Comparison of ENCODE assay signal across 27 cellular contexts in the genomic region with DNA sequence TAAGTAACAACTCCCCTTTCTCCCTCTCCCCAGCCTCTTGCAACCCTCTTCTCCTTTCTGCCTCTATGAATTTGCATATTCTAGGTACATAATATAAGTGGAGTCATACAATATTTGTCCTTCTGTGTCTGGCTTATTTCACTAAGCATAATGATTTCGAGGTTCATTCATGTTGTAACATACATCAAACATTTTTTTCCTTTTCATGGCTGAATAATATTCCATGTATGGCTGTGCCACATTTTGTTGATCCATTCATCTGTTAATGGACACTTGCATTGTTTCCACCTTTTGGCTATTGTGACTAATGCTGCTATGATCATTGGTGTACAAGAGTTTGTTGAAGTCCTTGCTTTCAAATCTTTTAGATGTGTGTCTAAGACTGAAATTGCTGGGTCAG. TPM values are rescaled to one million over a fixed set of nuclear protein-coding genes. Genes with fewer than 3 reads are reported as not detected.
"Had no signal": no experiment of that assay in that cellular context is flagged by ENCODE, and none has a peak within 500 bp of the region (broad histone marks: within the 10 kb centered on the region; RNA-seq: fewer than 3 reads in every experiment).

No MANE protein-coding gene starts in this region.

- H3K27me3 ChIP-seq: stomach, testis, thyroid gland, transverse colon, upper lobe of left lung, upper lobe of right lung, uterus, vagina had no signal

- FAIRE-seq: urothelium cell line had no signal

- H3K4me1 ChIP-seq: stomach, suprapubic skin, testis, thyroid gland, tibial artery, transverse colon, upper lobe of left lung, upper lobe of right lung, uterus, vagina had no signal

- DNase-seq: stimulated activated CD4-positive, alpha-beta T cell treated with anti-CD3 and anti-CD28 coated beads, Interleukin-2, amount 100 ng/mL, for 48 hours; stimulated activated CD4-positive, alpha-beta T cell treated with anti-CD3 and anti-CD28 coated beads, Interleukin-4, amount 100 ng/mL, for 1 hour; stimulated activated CD4-positive, alpha-beta T cell treated with anti-CD3 and anti-CD28 coated beads, Interleukin-4, amount 100 ng/mL, for 24 hours; stimulated activated CD4-positive, alpha-beta T cell treated with anti-CD3 and anti-CD28 coated beads, Interleukin-4, amount 100 ng/mL, for 4 hours; stimulated activated CD8-positive, alpha-beta memory T cell treated with anti-CD3 and anti-CD28 coated beads, Interleukin-4, amount 100 ng/mL, for 48 hours; stimulated activated naive B cell treated with anti-CD40 and anti-IgM and Interleukin-4, amounts not matched to agents 10 μg/mL and 1 μg/mL and 100 μg/mL, for 72 hours; stimulated activated naive CD4-positive, alpha-beta T cell; stimulated activated naive CD4-positive, alpha-beta T cell treated with Interleukin-2 at 50 U/mL for 16 hours; stimulated activated naive CD8-positive, alpha-beta T cell treated with anti-CD3 and anti-CD28 coated beads, Interleukin-15, amount 100 ng/mL, for 72 hours; stimulated activated naive CD8-positive, alpha-beta T cell treated with anti-CD3 and anti-CD28 coated beads, Interleukin-15, Interleukin-2, amounts not matched to agents 100 U/mL and 50 U/mL, for 24 hours; stomach; substantia nigra; testis; thyroid gland; tibial artery; transverse colon; trophoblast cell; upper lobe of left lung; upper lobe of right lung; uterus had no signal

- H3K9me3 ChIP-seq: suprapubic skin, testis, thoracic aorta, thyroid gland, tibial artery, transverse colon, upper lobe of left lung, upper lobe of right lung, uterus, vagina had no signal

- ATAC-seq: stimulated activated effector memory CD8-positive, alpha-beta T cell treated with anti-CD3 and anti-CD28 coated beads, Interleukin-12 subunit alpha, Interleukin-12 subunit beta, amount 100 ng/mL, for 72 hours; stimulated activated memory B cell treated with anti-CD40 and anti-IgM and Interleukin-4, amounts not matched to agents 10 μg/mL and 1 μg/mL and 100 μg/mL, for 72 hours; stimulated activated naive B cell treated with anti-CD40 and anti-IgM and Interleukin-4, amounts not matched to agents 10 μg/mL and 1 μg/mL and 100 μg/mL, for 72 hours; stimulated activated naive CD8-positive, alpha-beta T cell treated with anti-CD3 and anti-CD28 coated beads, Interleukin-15, amount 100 ng/mL, for 72 hours; stimulated activated naive CD8-positive, alpha-beta T cell treated with anti-CD3 and anti-CD28 coated beads, Interleukin-15, Interleukin-2, amounts not matched to agents 100 U/mL and 50 U/mL, for 24 hours; upper lobe of right lung had no signal

- H3K4me3 ChIP-seq: stomach, suprapubic skin, testis, thoracic aorta, thyroid gland, tibial artery, transverse colon, upper lobe of left lung, upper lobe of right lung, uterus, vagina had no signal

- H3K36me3 ChIP-seq: stomach, suprapubic skin, thoracic aorta, thyroid gland, tibial artery, transverse colon, upper lobe of left lung, upper lobe of right lung, uterus, vagina had no signal

- H3K27ac ChIP-seq: stomach, suprapubic skin, testis, thoracic aorta, thyroid gland, tibial artery, transverse colon, upper lobe of left lung, upper lobe of right lung, uterus, vagina had no signal

RNA-seq across cellular contexts. Expression of a gene that starts 17.6 kb away (rescaled TPM):
- total RNA-seq: subcutaneous adipose tissue, uterus, vagina had no signal
